ENCODE assay signal across 8 cellular contexts in genomic region chr1:155004352-155005075, GRCh38. TPM values are rescaled to one million over a fixed set of nuclear protein-coding genes. Genes with fewer than 3 reads are reported as not detected.
A peak's percentile ranks its signal among the peaks of the same experiment; 100 is the strongest.
DNase-seq lines count a peak whose midpoint lies in the region; ATAC-seq and TF ChIP-seq lines count a peak whose summit lies in the region.

No MANE protein-coding gene starts in this region.

- no TSS peak for BruUV-seq in Panc1 (replicated peaks; lab: Mats Ljungman, UMichigan)

- peak overlapping the region; percentile 87 for H3K27ac ChIP-seq in CD8-positive, alpha-beta memory T cell (ENCODE audit: low read depth, low read length)
- H3K27ac ChIP-seq in Panc1 (ENCODE audit: low read length) = peak overlapping the region; percentile 99
- peak overlapping the region; percentile 97 for H3K27ac ChIP-seq in neutrophil

- peak overlapping the region; percentile 87 to 97 (median 92) for H3K27ac Mint-ChIP-seq in CD8-positive, alpha-beta memory T cell

- peaks cover 45 to 69% (median 49%) of the 10 kb centered on the region in 3 donors for H3K4me1 Mint-ChIP-seq in CD8-positive, alpha-beta memory T cell

- in situ Hi-C loops in Panc1 (cut with HindIII; ENCODE audit: low pct_unique_long_range_greater_than_20kb, low sequenced_read_pairs) (no loop called here), GM13976 (cut with MboI; ENCODE audit: low sequenced_read_pairs, unreplicated experiment) (no loop called here)

- no peak for DNase-seq in CD8-positive, alpha-beta memory T cell
- DNase-seq in Panc1 (ENCODE audit: low read depth, low spot score) (no peak), epithelial cell of proximal tubule (ENCODE audit: low read depth) (no peak), HuH-7.5 (ENCODE audit: low spot score) (no peak), GM13976 (ENCODE audit: low spot score) (no peak), cerebellum (ENCODE audit: low spot score) (no peak)

- H3K27me3 ChIP-seq in CD8-positive, alpha-beta memory T cell (ENCODE audit: insufficient read depth, low read length, poor library complexity, severe bottlenecking) = no peaks in the 10 kb centered on the region
- H3K27me3 ChIP-seq in Panc1 (ENCODE audit: control insufficient read depth, insufficient read depth, low read length) (no peaks in the 10 kb centered on the region), neutrophil (no peaks in the 10 kb centered on the region)

- TF ChIP-seq CTCF in Panc1 (IDR thresholded peaks at IDR 0.05) (no peak), epithelial cell of proximal tubule (conservative IDR thresholded peaks at IDR 0.05; ENCODE audit: low read depth, low read length) (no peak), neutrophil (IDR thresholded peaks at IDR 0.05) (no peak), GM13976 (IDR thresholded peaks at IDR 0.05; ENCODE audit: borderline replicate concordance, control extremely low read depth, extremely low read depth, insufficient read depth, missing control alignments) (no peak)

- H3K36me3 Mint-ChIP-seq in CD8-positive, alpha-beta memory T cell = peaks cover 0 to 6% (median 0%) of the 10 kb centered on the region in 3 donors

- no peaks in the 10 kb centered on the region for H3K36me3 ChIP-seq in CD8-positive, alpha-beta memory T cell (ENCODE audit: insufficient read depth, low read length)
- peaks cover 5% of the 10 kb centered on the region; the same call in 1 of the 2 replicates for H3K36me3 ChIP-seq in Panc1 (ENCODE audit: control insufficient read depth, insufficient read depth, low read length)
- no peaks in the 10 kb centered on the region for H3K36me3 ChIP-seq in neutrophil

- intact Hi-C loops in Panc1 (cut with micrococcal nuclease; ENCODE audit: unreplicated experiment) = loop anchor here (5.0 kb wide), 1 partner anchor 277 kb away; no protein-coding TSS in a partner anchor

- peak overlapping the region; percentile 82 to 95 (median 87) for H3K4me3 Mint-ChIP-seq in CD8-positive, alpha-beta memory T cell

- CTCF ChIA-PET in CD8-positive, alpha-beta memory T cell (lab: Charles Lee) = interaction anchor here (1.0 to 13.6 kb wide), 2 partner anchors 10 kb away, joined by 3 to 207 read pairs; partner anchors contain the start of gene LENEP
- CTCF ChIA-PET in Panc1 (lab: Charles Lee) = no interaction called here

- H3K9me3 ChIP-seq in CD8-positive, alpha-beta memory T cell (ENCODE audit: low read length) = no peaks in the 10 kb centered on the region
- no peaks in the 10 kb centered on the region for H3K9me3 ChIP-seq in Panc1 (ENCODE audit: control insufficient read depth, insufficient read depth, low read depth, low read length)
- no peaks in the 10 kb centered on the region for H3K9me3 ChIP-seq in neutrophil

- H3K9me3 Mint-ChIP-seq in CD8-positive, alpha-beta memory T cell = no peaks in the 10 kb centered on the region

- POLR2A ChIA-PET in CD8-positive, alpha-beta memory T cell (lab: Charles Lee) = interaction anchor here (0.6 to 3.3 kb wide), 3 partner anchors 11 to 44 kb away, joined by 4 to 7 read pairs (median 5); no protein-coding TSS in a partner anchor
- POLR2A ChIA-PET in Panc1 (lab: Charles Lee) = no interaction called here

- ATAC-seq in Panc1 (no peak), HG02852 (IDR thresholded peaks at IDR 0.05; ENCODE audit: unreplicated experiment) (no peak)

- peak overlapping the region; percentile 94 for H3K4me3 ChIP-seq in CD8-positive, alpha-beta memory T cell (ENCODE audit: low read length)
- H3K4me3 ChIP-seq in Panc1 (ENCODE audit: low read depth in 2 of 2, low read length in 2 of 2) = peak overlapping the region; percentile 80 to 98
- H3K4me3 ChIP-seq in epithelial cell of proximal tubule (ENCODE audit: low read depth, low read length) = peak overlapping the region; percentile 85
- H3K4me3 ChIP-seq in neutrophil (ENCODE audit: low read depth in 1 of 2, low read length in 1 of 2) = peak overlapping the region; percentile 85 to 100

- no peaks in the 10 kb centered on the region for H3K27me3 Mint-ChIP-seq in CD8-positive, alpha-beta memory T cell

- H3K4me1 ChIP-seq in CD8-positive, alpha-beta memory T cell (ENCODE audit: insufficient read depth, low read length) = peaks cover 47% of the 10 kb centered on the region
- H3K4me1 ChIP-seq in Panc1 (ENCODE audit: control insufficient read depth, insufficient read depth, low read length) = peaks cover 48% of the 10 kb centered on the region
- H3K4me1 ChIP-seq in neutrophil (ENCODE audit: control insufficient read depth in 1 of 2, insufficient read depth in 1 of 2, low read depth in 1 of 2, low read length in 1 of 2) = peaks cover 68 to 79% of the 10 kb centered on the region in 2 experiments

RNA-seq across cellular contexts. Expression of gene ZBTB7B, which starts 1.9 kb away (rescaled TPM):
- total RNA-seq in CD8-positive, alpha-beta memory T cell = 10 to 100 TPM; 33.2 to 34.7 TPM
- 3.3 TPM for polyA plus RNA-seq in CD8-positive, alpha-beta memory T cell
- total RNA-seq in Panc1 (2021; ENCODE audit: unreplicated experiment) (55.8 TPM), epithelial cell of proximal tubule (20.4 and 20.7 TPM in 2 replicates), cerebellum (2.4 TPM)
- 51.5 TPM for polyA plus RNA-seq in Panc1 (2012; ENCODE audit: insufficient read length)

RNA-seq across cellular contexts. Expression of gene LENEP, which starts 11.1 kb away (rescaled TPM):
- total RNA-seq in CD8-positive, alpha-beta memory T cell = under 1 TPM; 0.62 to 0.72 TPM
- not detected for polyA plus RNA-seq in CD8-positive, alpha-beta memory T cell
- total RNA-seq in Panc1 (2021; ENCODE audit: unreplicated experiment) (0.67 TPM), epithelial cell of proximal tubule (not detected in 2 replicates), cerebellum (1.5 TPM)
- polyA plus RNA-seq in Panc1 (2012; ENCODE audit: insufficient read length) = not detected

RNA-seq across cellular contexts. Expression of gene FLAD1, which starts 21.4 kb away (rescaled TPM):
- 10 to 100 TPM; 73.7 to 76.3 TPM for total RNA-seq in CD8-positive, alpha-beta memory T cell
- polyA plus RNA-seq in CD8-positive, alpha-beta memory T cell = 51.2 TPM
- total RNA-seq in Panc1 (2021; ENCODE audit: unreplicated experiment) = 72.8 TPM
- polyA plus RNA-seq in Panc1 (2012; ENCODE audit: insufficient read length) = 61.9 TPM
- total RNA-seq in epithelial cell of proximal tubule = 41.9 and 67.5 TPM in 2 replicates
- total RNA-seq in cerebellum = 16.8 TPM

RNA-seq across cellular contexts. Expression of gene DCST2, which starts 29.1 kb away (rescaled TPM):
- total RNA-seq in CD8-positive, alpha-beta memory T cell = under 1 TPM; 0.09 to 0.16 TPM
- polyA plus RNA-seq in CD8-positive, alpha-beta memory T cell = not detected
- total RNA-seq in Panc1 (2021; ENCODE audit: unreplicated experiment) (0.13 TPM), epithelial cell of proximal tubule (0.12 TPM in 1 of 2 replicates, not detected in the other), cerebellum (not detected)
- not detected for polyA plus RNA-seq in Panc1 (2012; ENCODE audit: insufficient read length)

RNA-seq across cellular contexts. Expression of gene DCST1, which starts 29.1 kb away (rescaled TPM):
- not detected for total RNA-seq in CD8-positive, alpha-beta memory T cell
- polyA plus RNA-seq in CD8-positive, alpha-beta memory T cell = not detected
- not detected for total RNA-seq in Panc1 (2021; ENCODE audit: unreplicated experiment)
- polyA plus RNA-seq in Panc1 (2012; ENCODE audit: insufficient read length) = not detected
- not detected in 2 replicates for total RNA-seq in epithelial cell of proximal tubule
- not detected for total RNA-seq in cerebellum
